1 cellular context compared by ENCODE assay signal in genomic region chr9:130036099-130036498, GRCh38.
TF ChIP-seq lines count a peak whose summit lies in the region.

No MANE protein-coding gene starts in this region.

TF ChIP-seq in IMR-90, 13 proteins besides CTCF, POLR2A, EP300 and RAD21 (continued from another document):
- TF ChIP-seq, protein P1, sequence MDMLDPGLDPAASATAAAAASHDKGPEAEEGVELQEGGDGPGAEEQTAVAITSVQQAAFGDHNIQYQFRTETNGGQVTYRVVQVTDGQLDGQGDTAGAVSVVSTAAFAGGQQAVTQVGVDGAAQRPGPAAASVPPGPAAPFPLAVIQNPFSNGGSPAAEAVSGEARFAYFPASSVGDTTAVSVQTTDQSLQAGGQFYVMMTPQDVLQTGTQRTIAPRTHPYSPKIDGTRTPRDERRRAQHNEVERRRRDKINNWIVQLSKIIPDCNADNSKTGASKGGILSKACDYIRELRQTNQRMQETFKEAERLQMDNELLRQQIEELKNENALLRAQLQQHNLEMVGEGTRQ (IDR thresholded peaks at IDR 0.05; ENCODE audit: low read depth, low read length) = no peak
- TF ChIP-seq RCOR1 (IDR thresholded peaks at IDR 0.05; ENCODE audit: insufficient replicate concordance, low read length) (no peak), RFX5 (IDR thresholded peaks at IDR 0.05; ENCODE audit: low read depth, low read length) (no peak), MAFK (IDR thresholded peaks at IDR 0.05; ENCODE audit: low read depth, low read length) (no peak)
